18 cellular contexts compared by ENCODE assay signal in the genomic region with DNA sequence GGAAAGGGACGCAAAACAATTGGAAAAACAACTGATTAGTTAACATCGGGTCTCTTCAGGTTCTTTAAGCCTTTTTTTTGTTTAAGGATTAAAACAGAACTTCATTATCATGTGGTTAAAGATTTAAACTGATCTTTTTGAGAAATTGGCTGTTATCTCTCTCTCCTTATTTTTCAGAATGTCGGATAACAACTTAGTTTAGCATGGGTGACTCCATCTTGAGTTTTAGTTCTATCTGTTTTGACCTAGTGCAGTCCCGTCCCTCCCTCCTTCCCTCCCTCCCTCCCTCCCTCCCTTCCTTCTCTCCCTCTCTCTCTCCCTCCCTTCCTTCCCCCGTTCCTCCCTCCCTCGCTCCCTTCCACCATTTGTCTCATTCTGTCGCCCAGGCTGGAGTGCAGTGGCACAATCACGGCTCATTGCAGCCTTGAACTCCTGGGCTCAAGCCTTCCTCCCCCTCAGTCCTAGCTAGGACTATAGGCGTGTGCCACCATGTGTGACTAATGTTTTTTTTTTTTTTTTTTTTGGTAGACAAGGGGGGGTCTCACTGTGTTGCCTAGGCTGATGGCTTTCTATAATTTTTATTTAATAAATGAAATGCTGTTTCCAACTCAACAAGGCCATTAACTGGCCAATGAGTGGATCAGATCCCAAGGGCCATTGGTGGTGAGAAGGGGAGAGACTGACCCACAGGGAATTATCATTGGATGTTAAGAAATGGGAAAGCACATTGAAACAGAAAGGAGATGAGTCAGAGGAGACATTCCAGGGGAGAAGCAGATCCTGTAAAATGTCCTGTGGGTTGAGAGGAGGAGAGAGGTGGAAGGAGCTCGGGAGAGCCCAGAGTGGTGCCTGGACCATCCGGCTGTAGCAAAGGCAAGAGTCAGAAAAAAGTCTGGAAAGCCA. TPM values are rescaled to one million over a fixed set of nuclear protein-coding genes. Genes with fewer than 3 reads are reported as not detected.
DNase-seq lines count a peak whose midpoint lies in the region; ATAC-seq and TF ChIP-seq lines count a peak whose summit lies in the region.
"Had no signal": no experiment of that assay in that cellular context is flagged by ENCODE, and none has a peak within 500 bp of the region (broad histone marks: within the 10 kb centered on the region; RNA-seq: fewer than 3 reads in every experiment).

No MANE protein-coding gene starts in this region.

- no peaks in the 10 kb centered on the region for H3K9me3 ChIP-seq in osteoblast (ENCODE audit: low read depth, low read length)
- H3K9me3 ChIP-seq in mucosa of descending colon: no peaks in the 10 kb centered on the region
- H3K9me3 ChIP-seq: esophagus squamous epithelium, upper lobe of right lung had no signal

- no peaks in the 10 kb centered on the region for H3K9me3 Mint-ChIP-seq in activated CD8-positive, alpha-beta T cell treated with anti-CD3 and anti-CD28 coated beads, Interleukin-2, amount 10 ng/mL, durations not matched to agents 7 days and 5 days (ENCODE audit: insufficient read depth)
- no peaks in the 10 kb centered on the region for H3K9me3 Mint-ChIP-seq in activated CD8-positive, alpha-beta T cell treated with anti-CD3 and anti-CD28 coated beads for 36 hours
- H3K9me3 Mint-ChIP-seq: activated T-cell treated with anti-CD3 and anti-CD28 coated beads, Interleukin-2, amount 50 U/mL, for 4 hours had no signal

- H3K79me2 ChIP-seq in osteoblast (ENCODE audit: insufficient read depth, low read length): no peaks in the 10 kb centered on the region

- no peaks in the 10 kb centered on the region for H3K27me3 Mint-ChIP-seq in activated CD8-positive, alpha-beta T cell treated with anti-CD3 and anti-CD28 coated beads, Interleukin-2, amount 10 ng/mL, durations not matched to agents 7 days and 5 days (ENCODE audit: low read depth)
- no peaks in the 10 kb centered on the region for H3K27me3 Mint-ChIP-seq in activated CD8-positive, alpha-beta T cell treated with anti-CD3 and anti-CD28 coated beads for 36 hours

- TF ChIP-seq CTCF in activated CD8-positive, alpha-beta T cell treated with anti-CD3 and anti-CD28 coated beads for 36 hours (IDR thresholded peaks at IDR 0.05): no peak
- TF ChIP-seq CTCF in osteoblast (IDR thresholded peaks at IDR 0.05; ENCODE audit: extremely low read depth, low read depth, low read length): no peak
- TF ChIP-seq CTCF in mucosa of descending colon (IDR thresholded peaks at IDR 0.05): no peak

- H4K20me1 ChIP-seq in osteoblast (ENCODE audit: insufficient read depth, low read length): no peaks in the 10 kb centered on the region

- H3K4me1 ChIP-seq in osteoblast (ENCODE audit: insufficient read depth, low read length) (peaks cover 11% of the 10 kb centered on the region), mucosa of descending colon (ENCODE audit: low read depth) (no peaks in the 10 kb centered on the region)

- H3K27ac Mint-ChIP-seq in activated CD8-positive, alpha-beta T cell treated with anti-CD3 and anti-CD28 coated beads, Interleukin-2, amount 10 ng/mL, durations not matched to agents 7 days and 5 days: peak overlapping the region; percentile 35
- H3K27ac Mint-ChIP-seq in activated CD8-positive, alpha-beta T cell treated with anti-CD3 and anti-CD28 coated beads for 36 hours: no peak overlapping the region

- no peak overlapping the region for H3K27ac ChIP-seq in osteoblast (ENCODE audit: low read depth, low read length)
- H3K27ac ChIP-seq: coronary artery, esophagus squamous epithelium, skin epidermis, upper lobe of right lung had no signal

- H2AFZ ChIP-seq in osteoblast (ENCODE audit: low read length): no peak overlapping the region

- no peak overlapping the region for H3K4me2 ChIP-seq in osteoblast (ENCODE audit: insufficient read depth, low read length)

- H3K4me3 Mint-ChIP-seq in activated CD8-positive, alpha-beta T cell treated with anti-CD3 and anti-CD28 coated beads, Interleukin-2, amount 10 ng/mL, durations not matched to agents 7 days and 5 days: no peak overlapping the region
- H3K4me3 Mint-ChIP-seq in activated CD8-positive, alpha-beta T cell treated with anti-CD3 and anti-CD28 coated beads for 36 hours: no peak overlapping the region
- H3K4me3 Mint-ChIP-seq: activated T-cell treated with anti-CD3 and anti-CD28 coated beads, Interleukin-2, amount 50 U/mL, for 4 hours had no signal

- H3K36me3 ChIP-seq in osteoblast (ENCODE audit: insufficient read depth, low read length) (peaks cover 2% of the 10 kb centered on the region), mucosa of descending colon (ENCODE audit: low read depth) (no peaks in the 10 kb centered on the region)
- H3K36me3 ChIP-seq: esophagus squamous epithelium, upper lobe of right lung had no signal

- no peaks in the 10 kb centered on the region for H3K27me3 ChIP-seq in osteoblast (ENCODE audit: insufficient read depth, low read length)
- H3K27me3 ChIP-seq: esophagus squamous epithelium, upper lobe of right lung had no signal

- CTCF ChIA-PET in activated CD8-positive, alpha-beta T cell treated with anti-CD3 and anti-CD28 coated beads, Interleukin-2, amount 10 ng/mL, durations not matched to agents 7 days and 5 days (lab: Charles Lee): no interaction called here
- CTCF ChIA-PET in activated CD8-positive, alpha-beta T cell treated with anti-CD3 and anti-CD28 coated beads for 36 hours (lab: Charles Lee): no interaction called here

- H3K36me3 Mint-ChIP-seq in activated CD8-positive, alpha-beta T cell treated with anti-CD3 and anti-CD28 coated beads, Interleukin-2, amount 10 ng/mL, durations not matched to agents 7 days and 5 days (ENCODE audit: low read depth): peaks cover 26% of the 10 kb centered on the region
- H3K36me3 Mint-ChIP-seq in activated CD8-positive, alpha-beta T cell treated with anti-CD3 and anti-CD28 coated beads for 36 hours (ENCODE audit: low read depth): peaks cover 4% of the 10 kb centered on the region

- no peak for DNase-seq in activated CD8-positive, alpha-beta T cell treated with anti-CD3 and anti-CD28 coated beads, Interleukin-2, amount 10 ng/mL, durations not matched to agents 7 days and 5 days
- DNase-seq in activated CD8-positive, alpha-beta T cell treated with anti-CD3 and anti-CD28 coated beads for 36 hours: no peak
- DNase-seq in NCI-H226 (peak; percentile 73), fibroblast of gingiva (ENCODE audit: low read depth) (peak; percentile 46), osteoblast (ENCODE audit: insufficient read length, low spot score, missing footprints) (peak; percentile 94), mucosa of descending colon (no peak), NCI-H526 treated with DMSO at 0.1 percent for 48 hours (lab: John Stamatoyannopoulos, UW) (no peak)
- DNase-seq: activated CD4-positive, CD25-positive, alpha-beta regulatory T cell treated with anti-CD3 and anti-CD28 coated beads, Interleukin-2, amount 50 U/mL, for 72 hours; activated T-cell treated with anti-CD3 and anti-CD28 coated beads, Interleukin-2, amount 50 U/mL, for 4 hours; amniotic stem cell; esophagus squamous epithelium; NCI-H510A; occipital lobe; stimulated activated naive CD4-positive, alpha-beta T cell treated with Interleukin-2 at 50 U/mL for 16 hours; upper lobe of right lung had no signal

- intact Hi-C loops in activated CD8-positive, alpha-beta T cell treated with anti-CD3 and anti-CD28 coated beads for 36 hours (cut with micrococcal nuclease): no loop called here
- intact Hi-C loops in mucosa of descending colon (cut with DNase I, micrococcal nuclease): no loop called here

- POLR2A ChIA-PET in activated CD8-positive, alpha-beta T cell treated with anti-CD3 and anti-CD28 coated beads, Interleukin-2, amount 10 ng/mL, durations not matched to agents 7 days and 5 days (lab: Charles Lee): interaction anchor here (1.3 kb wide), 1 partner anchor 18 kb away, joined by 3 read pairs; no protein-coding TSS in a partner anchor
- POLR2A ChIA-PET in activated CD8-positive, alpha-beta T cell treated with anti-CD3 and anti-CD28 coated beads for 36 hours (lab: Charles Lee): no interaction called here

- peaks cover 30% of the 10 kb centered on the region for H3K4me1 Mint-ChIP-seq in activated CD8-positive, alpha-beta T cell treated with anti-CD3 and anti-CD28 coated beads, Interleukin-2, amount 10 ng/mL, durations not matched to agents 7 days and 5 days (ENCODE audit: low read depth)
- peaks cover 29% of the 10 kb centered on the region for H3K4me1 Mint-ChIP-seq in activated CD8-positive, alpha-beta T cell treated with anti-CD3 and anti-CD28 coated beads for 36 hours (ENCODE audit: low read depth)

- ATAC-seq in activated CD8-positive, alpha-beta T cell treated with anti-CD3 and anti-CD28 coated beads, Interleukin-2, amount 10 ng/mL, durations not matched to agents 7 days and 5 days: no peak
- ATAC-seq in activated CD8-positive, alpha-beta T cell treated with anti-CD3 and anti-CD28 coated beads for 36 hours: no peak
- ATAC-seq in mucosa of descending colon (no peak), GM21737 (IDR thresholded peaks at IDR 0.05; ENCODE audit: unreplicated experiment) (no peak)
- ATAC-seq: activated T-cell treated with anti-CD3 and anti-CD28 coated beads, Interleukin-2, amount 50 U/mL, for 4 hours; upper lobe of right lung had no signal

- H3K4me3 ChIP-seq in osteoblast (ENCODE audit: insufficient read depth, low read length) (no peak overlapping the region), mucosa of descending colon (no peak overlapping the region)
- H3K4me3 ChIP-seq: coronary artery, esophagus squamous epithelium, skin epidermis, upper lobe of right lung had no signal

RNA-seq across cellular contexts. Expression of a gene that starts 13.6 kb away (rescaled TPM):
- 10 to 100 TPM; 76.0 to 76.2 TPM for total RNA-seq in activated CD8-positive, alpha-beta T cell treated with anti-CD3 and anti-CD28 coated beads, Interleukin-2, amount 10 ng/mL, durations not matched to agents 7 days and 5 days
- 10 to 100 TPM; 33.8 to 34.3 TPM for total RNA-seq in activated CD8-positive, alpha-beta T cell treated with anti-CD3 and anti-CD28 coated beads for 36 hours
- 13.3 and 13.8 TPM in 2 replicates for total RNA-seq in osteoblast
- total RNA-seq in mucosa of descending colon: 10 to 100 TPM; 57.1 to 97.9 (median 90.5) TPM

RNA-seq across cellular contexts. Expression of a gene that starts 54.7 kb away (rescaled TPM):
- total RNA-seq in activated CD8-positive, alpha-beta T cell treated with anti-CD3 and anti-CD28 coated beads, Interleukin-2, amount 10 ng/mL, durations not matched to agents 7 days and 5 days: 10 to 100 TPM; 57.8 to 59.3 TPM
- total RNA-seq in activated CD8-positive, alpha-beta T cell treated with anti-CD3 and anti-CD28 coated beads for 36 hours: 10 to 100 TPM; 36.6 to 38.0 TPM
- total RNA-seq in osteoblast: 46.7 and 52.2 TPM in 2 replicates
- total RNA-seq in mucosa of descending colon: 100 to 1,000 TPM in 2 of 3 donors, 10 to 100 TPM in 1; 60.2 to 111 (median 103) TPM

Comparison
In these comparisons a context has a peak if more than half of its experiments do, and no peak if none do; other contexts are left out.
1. DNase-seq: peak in NCI-H226 (single experiment), fibroblast of gingiva (single experiment) and osteoblast (single experiment); none in activated CD8-positive, alpha-beta T cell treated with anti-CD3 and anti-CD28 coated beads, Interleukin-2, amount 10 ng/mL, durations not matched to agents 7 days and 5 days (single experiment), activated CD8-positive, alpha-beta T cell treated with anti-CD3 and anti-CD28 coated beads for 36 hours (single experiment), mucosa of descending colon (0 of 3) and NCI-H526 treated with DMSO at 0.1 percent for 48 hours (single experiment).